Comparison of ENCODE assay signal across 17 cellular contexts in genomic region chr6:43497129-43497396, GRCh38. TPM values are rescaled to one million over a fixed set of nuclear protein-coding genes. Genes with fewer than 3 reads are reported as not detected.
DNase-seq lines count a peak whose midpoint lies in the region; ATAC-seq, FAIRE-seq and TF ChIP-seq lines count a peak whose summit lies in the region.
"Had no signal": no experiment of that assay in that cellular context is flagged by ENCODE, and none has a peak within 500 bp of the region (broad histone marks: within the 10 kb centered on the region; RNA-seq: fewer than 3 reads in every experiment).

No MANE protein-coding gene starts in this region.

- peaks cover 28% of the 10 kb centered on the region for H3K79me2 ChIP-seq in HepG2 (ENCODE audit: insufficient read depth, low read length)

- TF ChIP-seq POLR2A in HepG2 (IDR thresholded peaks at IDR 0.05; ENCODE audit: insufficient read depth in 1 of 2, low read depth in 2 of 2, low read length in 2 of 2), result no peak
- no peak for TF ChIP-seq POLR2A in right lobe of liver (IDR thresholded peaks at IDR 0.05)
- TF ChIP-seq POLR2A in prostate gland (IDR thresholded peaks at IDR 0.05), result no peak

- H3K27me3 ChIP-seq in HepG2 (ENCODE audit: control insufficient read depth in 1 of 2, insufficient read depth in 2 of 2, low read length in 2 of 2), result no peaks in the 10 kb centered on the region
- H3K27me3 ChIP-seq in right lobe of liver, result no peaks in the 10 kb centered on the region
- no peaks in the 10 kb centered on the region for H3K27me3 ChIP-seq in prostate gland (replicated peaks; ENCODE audit: insufficient read depth)
- no peaks in the 10 kb centered on the region for H3K27me3 ChIP-seq in H7 (ENCODE audit: control insufficient read depth, insufficient read depth, low read length)
- H3K27me3 ChIP-seq: Peyer's patch had no signal

- DNase-seq in HepG2 (ENCODE audit: low spot score) (no peak), right lobe of liver (no peak), epithelial cell of prostate (ENCODE audit: low read depth, low spot score) (no peak), prostate gland (ENCODE audit: low spot score) (no peak), type B pancreatic cell (ENCODE audit: extremely low spot score, unreplicated experiment) (no peak), H7 (no peak), NCI-H2171 (lab: John Stamatoyannopoulos, UW) (no peak)
- DNase-seq: KG1, NCI-H1092 treated with DMSO at 0.1 percent for 48 hours, NCI-H187, Peyer's patch, SHP77 treated with DMSO at 0.1 percent for 48 hours had no signal

- H3K27ac ChIP-seq in HepG2 (ENCODE audit: extremely low read length, insufficient read depth, low read length) (peak overlapping the region; percentile 12), right lobe of liver (no peak overlapping the region), epithelial cell of prostate (peak overlapping the region; percentile 90), prostate gland (peak overlapping the region; percentile 58 to 72)
- H3K27ac ChIP-seq: C4-2B, HL-60, Peyer's patch had no signal

- H3K27ac Mint-ChIP-seq in type B pancreatic cell, result peak overlapping the region; percentile 56

- ATAC-seq in HepG2, result no peak
- no peak for ATAC-seq in right lobe of liver
- no peak for ATAC-seq in GM18907 (IDR thresholded peaks at IDR 0.05; ENCODE audit: unreplicated experiment)

- no peaks in the 10 kb centered on the region for H3K9me3 ChIP-seq in HepG2 (ENCODE audit: low read length)
- no peaks in the 10 kb centered on the region for H3K9me3 ChIP-seq in right lobe of liver
- no peaks in the 10 kb centered on the region for H3K9me3 ChIP-seq in prostate gland
- H3K9me3 ChIP-seq: Caco-2, Peyer's patch had no signal

- TF ChIP-seq CTCF in HepG2 (CRISPR knock-in tag; IDR thresholded peaks at IDR 0.05), result no peak
- no peak for TF ChIP-seq CTCF in right lobe of liver (IDR thresholded peaks at IDR 0.05)
- no peak for TF ChIP-seq CTCF in prostate gland (IDR thresholded peaks at IDR 0.05)
- TF ChIP-seq CTCF in type B pancreatic cell (conservative IDR thresholded peaks at IDR 0.05), result no peak

- no peak overlapping the region for H3K4me3 ChIP-seq in HepG2 (replicated peaks in 1 of 3; ENCODE audit: insufficient read depth in 1 of 3, low read depth in 2 of 3, low read length in 3 of 3)
- H3K4me3 ChIP-seq in right lobe of liver, result no peak overlapping the region
- no peak overlapping the region for H3K4me3 ChIP-seq in prostate gland
- no peak overlapping the region for H3K4me3 ChIP-seq in H7 (ENCODE audit: insufficient read depth, low read depth, low read length)
- H3K4me3 ChIP-seq: Peyer's patch had no signal

- 0 out of 2 replicates have a peak overlapping the region, but pooled peaks have one; percentile 37 for H3K4me2 ChIP-seq in HepG2 (ENCODE audit: low read depth, low read length)

- no peak for FAIRE-seq in HepG2 (lab: Jason Lieb, UNC)

- CTCF ChIA-PET in HepG2 (lab: Yijun Ruan, JAX; ENCODE audit: low intra/inter-chr PET ratio, low total read pairs), result interaction anchor here (1.5 to 3.5 kb wide), 2 partner anchors 8 to 43 kb away, joined by 3 to 53 read pairs; partner anchors contain the start of gene DLK2

- peaks cover 24% of the 10 kb centered on the region for H3K4me1 Mint-ChIP-seq in type B pancreatic cell (ENCODE audit: unreplicated experiment)

- H4K20me1 ChIP-seq in HepG2 (ENCODE audit: insufficient read depth, low read length), result no peaks in the 10 kb centered on the region

- H3K36me3 Mint-ChIP-seq in type B pancreatic cell, result no peaks in the 10 kb centered on the region

- in situ Hi-C loops in HepG2 (cut with HindIII; ENCODE audit: extremely low pct_ligation_motif_present, low pct_unique_long_range_greater_than_20kb), result loop anchor here (5.0 kb wide), 1 partner anchor 235 kb away; no protein-coding TSS in a partner anchor

- TF ChIP-seq RAD21 in HepG2 (CRISPR knock-in tag; IDR thresholded peaks at IDR 0.05), result no peak

- H3K4me1 ChIP-seq in HepG2 (ENCODE audit: insufficient read depth, low read length), result peaks cover 22% of the 10 kb centered on the region
- peaks cover 0 to 23% (median 11%) of the 10 kb centered on the region in 4 donors for H3K4me1 ChIP-seq in right lobe of liver
- peaks cover 30% of the 10 kb centered on the region for H3K4me1 ChIP-seq in prostate gland (replicated peaks)

- no peak overlapping the region for H3K4me3 Mint-ChIP-seq in type B pancreatic cell

- H3K36me3 ChIP-seq in HepG2 (replicated peaks in 1 of 2; ENCODE audit: control insufficient read depth in 1 of 2, insufficient read depth in 2 of 2, low read length in 2 of 2) (peaks cover 29 to 42% of the 10 kb centered on the region in 2 experiments), right lobe of liver (peaks cover 0 to 30% (median 5%) of the 10 kb centered on the region in 4 donors), prostate gland (peaks cover 0 to under 1% of the 10 kb centered on the region in 2 donors), H7 (replicated peaks; ENCODE audit: control insufficient read depth, insufficient read depth, low read length) (peaks cover 26% of the 10 kb centered on the region)

- POLR2A ChIA-PET in HepG2 (lab: Yijun Ruan, JAX), result interaction anchor here (0.6 to 2.5 kb wide), 17 partner anchors 9 to 323 kb away, joined by 3 to 38 read pairs (median 5); partner anchors contain the start of genes ABCC10, DLK2, DNPH1 and LRRC73

- intact Hi-C loops in HepG2 (cut with micrococcal nuclease; ENCODE audit: unreplicated experiment), result loop anchor here (5.0 to 10.0 kb wide), 2 partner anchors 62 to 130 kb away; partner anchors contain the start of gene ZNF318
- intact Hi-C loops in right lobe of liver (cut with DNase I), result no loop called here
- intact Hi-C loops in prostate gland (cut with DNase I), result loop anchor here (10.0 kb wide), 1 partner anchor 232 kb away; no protein-coding TSS in a partner anchor

- H3K9me3 Mint-ChIP-seq in type B pancreatic cell, result no peaks in the 10 kb centered on the region

- BruUV-seq in HepG2 (replicated peaks; lab: Mats Ljungman, UMichigan), result no TSS peak

- 0 out of 2 replicates have a peak overlapping the region, but pooled peaks have one; percentile 12 for H3K9ac ChIP-seq in HepG2 (ENCODE audit: insufficient read depth, low read depth, low read length)

- TF ChIP-seq EP300 in HepG2 (IDR thresholded peaks at IDR 0.05; ENCODE audit: low read depth in 2 of 2, low read length in 2 of 2) (no peak), HepG2 (CRISPR knock-in tag; IDR thresholded peaks at IDR 0.05; ENCODE audit: borderline replicate concordance) (no peak)

- no peaks in the 10 kb centered on the region for H3K27me3 Mint-ChIP-seq in type B pancreatic cell

- H2AFZ ChIP-seq in HepG2 (ENCODE audit: low read length), result no peak overlapping the region

- WGBS in HepG2 (ENCODE audit: low lambda C conversion rate), result 97% methylated on average over 6 of the region's 6 CpGs
- 87% methylated on average over 4 of the region's 6 CpGs for WGBS in right lobe of liver (ENCODE audit: insufficient coverage, low coverage, low lambda C conversion rate, missing lambda C conversion rate)
- 64% methylated on average over 6 of the region's 6 CpGs for WGBS in prostate gland

RNA-seq across cellular contexts. Expression of gene LRRC73, which starts 13.1 kb away (rescaled TPM):
- total RNA-seq in HepG2 (2016; rRNA removed; fragmentation: Illumina TruSeq; extraction: Trizol) (0.11 and 0.17 TPM in 2 replicates), right lobe of liver (under 1 TPM in 5 of 6 experiments, not detected in 1; 0.12 to 0.43 (median 0.26) TPM), prostate gland (1 to 10 TPM in 1 of 2 donors, under 1 TPM in 1; 0.68 to 4.0 TPM), type B pancreatic cell (ENCODE audit: low replicate concordance) (1.5 and 2.9 TPM in 2 replicates)
- 0.20 TPM in 1 of 2 replicates, not detected in the other for total RNA-seq in HepG2 (2016; cell fraction: cytosol; rRNA removed; fragmentation: Illumina TruSeq; extraction: Trizol; ENCODE audit: low read depth)
- total RNA-seq in HepG2 (2016; cell fraction: insoluble cytoplasmic fraction; rRNA removed; fragmentation: Illumina TruSeq; extraction: Trizol), result 0.16 and 0.22 TPM in 2 replicates
- total RNA-seq in HepG2 (2016; cell fraction: membrane; rRNA removed; fragmentation: Illumina TruSeq; extraction: Trizol), result 0.25 and 0.45 TPM in 2 replicates
- 0.28 TPM in 1 of 2 replicates, not detected in the other for total RNA-seq in HepG2 (2016; cell fraction: nucleus; rRNA removed; fragmentation: Illumina TruSeq; extraction: Trizol)
- polyA plus RNA-seq in HepG2 (2011; rRNA removed), result 0.08 and 0.12 TPM in 2 replicates
- 0.05 and 0.11 TPM in 2 replicates for polyA plus RNA-seq in HepG2 (2011; cell fraction: cytosol; rRNA removed)
- 0.28 and 0.39 TPM in 2 replicates for polyA plus RNA-seq in HepG2 (2011; cell fraction: nucleus; rRNA removed)
- polyA plus RNA-seq in HepG2 (2012), result 0.12 and 0.17 TPM in 2 replicates
- 0.10 and 0.14 TPM in 2 replicates for polyA plus RNA-seq in HepG2 (2016; cell fraction: cytosol; fragmentation: Illumina TruSeq; extraction: Trizol; ENCODE audit: low read depth)
- polyA plus RNA-seq in HepG2 (2016; cell fraction: insoluble cytoplasmic fraction; fragmentation: Illumina TruSeq; extraction: Trizol; ENCODE audit: low read depth), result 0.19 and 0.41 TPM in 2 replicates
- 0.17 and 0.19 TPM in 2 replicates for polyA plus RNA-seq in HepG2 (2016; cell fraction: membrane; fragmentation: Illumina TruSeq; extraction: Trizol; ENCODE audit: low read depth)
- polyA plus RNA-seq in HepG2 (2016; cell fraction: nucleus; fragmentation: Illumina TruSeq; extraction: Trizol; ENCODE audit: insufficient read depth, low read depth), result not detected in 2 replicates
- 0.06 and 0.09 TPM in 2 replicates for polyA minus RNA-seq in HepG2 (2011; rRNA and poly(A)+ RNA removed; ENCODE audit: low replicate concordance)
- polyA minus RNA-seq in HepG2 (2011; cell fraction: cytosol; rRNA and poly(A)+ RNA removed), result not detected in 2 replicates
- 0.50 and 0.77 TPM in 2 replicates for polyA minus RNA-seq in HepG2 (2011; cell fraction: nucleus; rRNA and poly(A)+ RNA removed)
- 0.26 TPM in 1 of 2 replicates, not detected in the other for total RNA-seq in H7 (2014; rRNA removed; shearing (Covaris generic))

RNA-seq across cellular contexts. Expression of gene YIPF3, which starts 19.7 kb away (rescaled TPM):
- total RNA-seq in HepG2 (2016; rRNA removed; fragmentation: Illumina TruSeq; extraction: Trizol) (51.2 and 107 TPM in 2 replicates), right lobe of liver (10 to 100 TPM; 58.9 to 70.0 (median 62.7) TPM), prostate gland (100 to 1,000 TPM; 162 to 180 TPM), type B pancreatic cell (ENCODE audit: low replicate concordance) (122 and 135 TPM in 2 replicates)
- total RNA-seq in HepG2 (2016; cell fraction: cytosol; rRNA removed; fragmentation: Illumina TruSeq; extraction: Trizol; ENCODE audit: low read depth), result 19.3 and 20.8 TPM in 2 replicates
- 52.6 and 108 TPM in 2 replicates for total RNA-seq in HepG2 (2016; cell fraction: insoluble cytoplasmic fraction; rRNA removed; fragmentation: Illumina TruSeq; extraction: Trizol)
- 31.6 and 33.9 TPM in 2 replicates for total RNA-seq in HepG2 (2016; cell fraction: membrane; rRNA removed; fragmentation: Illumina TruSeq; extraction: Trizol)
- total RNA-seq in HepG2 (2016; cell fraction: nucleus; rRNA removed; fragmentation: Illumina TruSeq; extraction: Trizol), result 73.3 and 83.7 TPM in 2 replicates
- 206 and 248 TPM in 2 replicates for polyA plus RNA-seq in HepG2 (2011; rRNA removed)
- 157 and 165 TPM in 2 replicates for polyA plus RNA-seq in HepG2 (2011; cell fraction: cytosol; rRNA removed)
- 258 and 264 TPM in 2 replicates for polyA plus RNA-seq in HepG2 (2011; cell fraction: nucleus; rRNA removed)
- polyA plus RNA-seq in HepG2 (2012), result 74.4 and 84.6 TPM in 2 replicates
- polyA plus RNA-seq in HepG2 (2016; cell fraction: cytosol; fragmentation: Illumina TruSeq; extraction: Trizol; ENCODE audit: low read depth), result 20.5 and 25.2 TPM in 2 replicates
- 66.6 and 70.3 TPM in 2 replicates for polyA plus RNA-seq in HepG2 (2016; cell fraction: insoluble cytoplasmic fraction; fragmentation: Illumina TruSeq; extraction: Trizol; ENCODE audit: low read depth)
- 36.5 and 37.7 TPM in 2 replicates for polyA plus RNA-seq in HepG2 (2016; cell fraction: membrane; fragmentation: Illumina TruSeq; extraction: Trizol; ENCODE audit: low read depth)
- polyA plus RNA-seq in HepG2 (2016; cell fraction: nucleus; fragmentation: Illumina TruSeq; extraction: Trizol; ENCODE audit: insufficient read depth, low read depth), result 171 and 181 TPM in 2 replicates
- polyA minus RNA-seq in HepG2 (2011; rRNA and poly(A)+ RNA removed; ENCODE audit: low replicate concordance), result 223 and 558 TPM in 2 replicates
- 65.6 and 67.3 TPM in 2 replicates for polyA minus RNA-seq in HepG2 (2011; cell fraction: cytosol; rRNA and poly(A)+ RNA removed)
- 65.1 and 74.2 TPM in 2 replicates for polyA minus RNA-seq in HepG2 (2011; cell fraction: nucleus; rRNA and poly(A)+ RNA removed)
- total RNA-seq in H7 (2014; rRNA removed; shearing (Covaris generic)), result 92.9 and 102 TPM in 2 replicates

RNA-seq across cellular contexts. Expression of gene TJAP1, which starts 19.7 kb away (rescaled TPM):
- 10.2 and 15.7 TPM in 2 replicates for total RNA-seq in HepG2 (2016; rRNA removed; fragmentation: Illumina TruSeq; extraction: Trizol)
- 6.4 and 7.2 TPM in 2 replicates for total RNA-seq in HepG2 (2016; cell fraction: cytosol; rRNA removed; fragmentation: Illumina TruSeq; extraction: Trizol; ENCODE audit: low read depth)
- 12.5 and 16.8 TPM in 2 replicates for total RNA-seq in HepG2 (2016; cell fraction: insoluble cytoplasmic fraction; rRNA removed; fragmentation: Illumina TruSeq; extraction: Trizol)
- 7.9 and 8.5 TPM in 2 replicates for total RNA-seq in HepG2 (2016; cell fraction: membrane; rRNA removed; fragmentation: Illumina TruSeq; extraction: Trizol)
- 22.6 and 23.5 TPM in 2 replicates for total RNA-seq in HepG2 (2016; cell fraction: nucleus; rRNA removed; fragmentation: Illumina TruSeq; extraction: Trizol)
- polyA plus RNA-seq in HepG2 (2011; rRNA removed), result 41.6 and 48.3 TPM in 2 replicates
- 19.2 and 22.0 TPM in 2 replicates for polyA plus RNA-seq in HepG2 (2011; cell fraction: cytosol; rRNA removed)
- polyA plus RNA-seq in HepG2 (2011; cell fraction: nucleus; rRNA removed), result 220 TPM in 2 replicates
- 27.3 and 28.6 TPM in 2 replicates for polyA plus RNA-seq in HepG2 (2012)
- 2.1 and 2.3 TPM in 2 replicates for polyA plus RNA-seq in HepG2 (2016; cell fraction: cytosol; fragmentation: Illumina TruSeq; extraction: Trizol; ENCODE audit: low read depth)
- polyA plus RNA-seq in HepG2 (2016; cell fraction: insoluble cytoplasmic fraction; fragmentation: Illumina TruSeq; extraction: Trizol; ENCODE audit: low read depth), result 13.6 and 18.5 TPM in 2 replicates
- 6.4 and 6.8 TPM in 2 replicates for polyA plus RNA-seq in HepG2 (2016; cell fraction: membrane; fragmentation: Illumina TruSeq; extraction: Trizol; ENCODE audit: low read depth)
- polyA plus RNA-seq in HepG2 (2016; cell fraction: nucleus; fragmentation: Illumina TruSeq; extraction: Trizol; ENCODE audit: insufficient read depth, low read depth), result 89.6 and 90.5 TPM in 2 replicates
- 17.3 and 27.1 TPM in 2 replicates for polyA minus RNA-seq in HepG2 (2011; rRNA and poly(A)+ RNA removed; ENCODE audit: low replicate concordance)
- polyA minus RNA-seq in HepG2 (2011; cell fraction: cytosol; rRNA and poly(A)+ RNA removed), result 9.3 and 9.7 TPM in 2 replicates
- polyA minus RNA-seq in HepG2 (2011; cell fraction: nucleus; rRNA and poly(A)+ RNA removed), result 38.8 and 46.0 TPM in 2 replicates
- total RNA-seq in right lobe of liver, result 10 to 100 TPM in 5 of 6 experiments, 1 to 10 TPM in 1; 9.2 to 16.0 (median 12.9) TPM
- total RNA-seq in prostate gland, result 10 to 100 TPM; 29.1 to 51.6 TPM
- total RNA-seq in type B pancreatic cell (ENCODE audit: low replicate concordance), result 34.7 and 44.5 TPM in 2 replicates
- 25.3 and 25.5 TPM in 2 replicates for total RNA-seq in H7 (2014; rRNA removed; shearing (Covaris generic))

RNA-seq across cellular contexts. Expression of gene POLR1C, which starts 19.8 kb away (rescaled TPM):
- total RNA-seq in HepG2 (2016; rRNA removed; fragmentation: Illumina TruSeq; extraction: Trizol) (72.2 and 75.6 TPM in 2 replicates), right lobe of liver (10 to 100 TPM; 12.2 to 17.7 (median 14.1) TPM), prostate gland (10 to 100 TPM; 24.4 to 37.2 TPM), type B pancreatic cell (ENCODE audit: low replicate concordance) (57.4 and 60.8 TPM in 2 replicates)
- 19.4 and 24.1 TPM in 2 replicates for total RNA-seq in HepG2 (2016; cell fraction: cytosol; rRNA removed; fragmentation: Illumina TruSeq; extraction: Trizol; ENCODE audit: low read depth)
- 70.2 and 74.8 TPM in 2 replicates for total RNA-seq in HepG2 (2016; cell fraction: insoluble cytoplasmic fraction; rRNA removed; fragmentation: Illumina TruSeq; extraction: Trizol)
- 23.7 and 25.3 TPM in 2 replicates for total RNA-seq in HepG2 (2016; cell fraction: membrane; rRNA removed; fragmentation: Illumina TruSeq; extraction: Trizol)
- total RNA-seq in HepG2 (2016; cell fraction: nucleus; rRNA removed; fragmentation: Illumina TruSeq; extraction: Trizol), result 59.4 and 67.1 TPM in 2 replicates
- 55.2 and 62.6 TPM in 2 replicates for polyA plus RNA-seq in HepG2 (2011; rRNA removed)
- polyA plus RNA-seq in HepG2 (2011; cell fraction: cytosol; rRNA removed), result 38.9 and 45.7 TPM in 2 replicates
- polyA plus RNA-seq in HepG2 (2011; cell fraction: nucleus; rRNA removed), result 96.3 and 102 TPM in 2 replicates
- 50.7 and 62.3 TPM in 2 replicates for polyA plus RNA-seq in HepG2 (2012)
- polyA plus RNA-seq in HepG2 (2016; cell fraction: cytosol; fragmentation: Illumina TruSeq; extraction: Trizol; ENCODE audit: low read depth), result 7.2 and 7.7 TPM in 2 replicates
- polyA plus RNA-seq in HepG2 (2016; cell fraction: insoluble cytoplasmic fraction; fragmentation: Illumina TruSeq; extraction: Trizol; ENCODE audit: low read depth), result 58.7 and 61.6 TPM in 2 replicates
- polyA plus RNA-seq in HepG2 (2016; cell fraction: membrane; fragmentation: Illumina TruSeq; extraction: Trizol; ENCODE audit: low read depth), result 9.7 and 11.7 TPM in 2 replicates
- polyA plus RNA-seq in HepG2 (2016; cell fraction: nucleus; fragmentation: Illumina TruSeq; extraction: Trizol; ENCODE audit: insufficient read depth, low read depth), result 97.9 and 104 TPM in 2 replicates
- polyA minus RNA-seq in HepG2 (2011; rRNA and poly(A)+ RNA removed; ENCODE audit: low replicate concordance), result 40.9 and 99.4 TPM in 2 replicates
- polyA minus RNA-seq in HepG2 (2011; cell fraction: cytosol; rRNA and poly(A)+ RNA removed), result 17.0 and 20.2 TPM in 2 replicates
- 41.5 and 42.6 TPM in 2 replicates for polyA minus RNA-seq in HepG2 (2011; cell fraction: nucleus; rRNA and poly(A)+ RNA removed)
- total RNA-seq in H7 (2014; rRNA removed; shearing (Covaris generic)), result 40.3 and 40.8 TPM in 2 replicates

RNA-seq across cellular contexts. Expression of gene DLK2, which starts 41.7 kb away (rescaled TPM):
- total RNA-seq in HepG2 (2016; rRNA removed; fragmentation: Illumina TruSeq; extraction: Trizol) (0.74 and 1.2 TPM in 2 replicates), right lobe of liver (under 1 TPM in 1 of 6 experiments, not detected in 5; 0.13 TPM), prostate gland (10 to 100 TPM; 13.5 to 46.1 TPM), type B pancreatic cell (ENCODE audit: low replicate concordance) (3.3 and 3.4 TPM in 2 replicates)
- total RNA-seq in HepG2 (2016; cell fraction: cytosol; rRNA removed; fragmentation: Illumina TruSeq; extraction: Trizol; ENCODE audit: low read depth), result 0.62 and 0.81 TPM in 2 replicates
- 1.1 and 1.4 TPM in 2 replicates for total RNA-seq in HepG2 (2016; cell fraction: insoluble cytoplasmic fraction; rRNA removed; fragmentation: Illumina TruSeq; extraction: Trizol)
- total RNA-seq in HepG2 (2016; cell fraction: membrane; rRNA removed; fragmentation: Illumina TruSeq; extraction: Trizol), result 0.71 and 1.7 TPM in 2 replicates
- total RNA-seq in HepG2 (2016; cell fraction: nucleus; rRNA removed; fragmentation: Illumina TruSeq; extraction: Trizol), result 0.81 TPM in 2 replicates
- polyA plus RNA-seq in HepG2 (2011; rRNA removed), result 3.8 and 5.9 TPM in 2 replicates
- 5.4 and 6.3 TPM in 2 replicates for polyA plus RNA-seq in HepG2 (2011; cell fraction: cytosol; rRNA removed)
- polyA plus RNA-seq in HepG2 (2011; cell fraction: nucleus; rRNA removed), result 5.7 and 8.0 TPM in 2 replicates
- polyA plus RNA-seq in HepG2 (2012), result 3.9 and 4.0 TPM in 2 replicates
- 1.2 TPM in 2 replicates for polyA plus RNA-seq in HepG2 (2016; cell fraction: cytosol; fragmentation: Illumina TruSeq; extraction: Trizol; ENCODE audit: low read depth)
- 0.61 and 0.65 TPM in 2 replicates for polyA plus RNA-seq in HepG2 (2016; cell fraction: insoluble cytoplasmic fraction; fragmentation: Illumina TruSeq; extraction: Trizol; ENCODE audit: low read depth)
- 1.1 and 2.0 TPM in 2 replicates for polyA plus RNA-seq in HepG2 (2016; cell fraction: membrane; fragmentation: Illumina TruSeq; extraction: Trizol; ENCODE audit: low read depth)
- 1.5 and 2.0 TPM in 2 replicates for polyA plus RNA-seq in HepG2 (2016; cell fraction: nucleus; fragmentation: Illumina TruSeq; extraction: Trizol; ENCODE audit: insufficient read depth, low read depth)
- polyA minus RNA-seq in HepG2 (2011; rRNA and poly(A)+ RNA removed; ENCODE audit: low replicate concordance), result 2.9 and 10.0 TPM in 2 replicates
- 2.9 and 3.3 TPM in 2 replicates for polyA minus RNA-seq in HepG2 (2011; cell fraction: cytosol; rRNA and poly(A)+ RNA removed)
- polyA minus RNA-seq in HepG2 (2011; cell fraction: nucleus; rRNA and poly(A)+ RNA removed), result 1.7 TPM in 2 replicates
- total RNA-seq in H7 (2014; rRNA removed; shearing (Covaris generic)), result 0.33 and 0.42 TPM in 2 replicates
- total RNA-seq: NCI-H460, Peyer's patch had no signal

Comparison
In these comparisons a context has a peak if more than half of its experiments do, and no peak if none do; other contexts are left out.
1. H3K27ac ChIP-seq: peak in HepG2 (single experiment), epithelial cell of prostate (single experiment) and prostate gland (2 of 2); none in right lobe of liver (0 of 3).
2. intact Hi-C loops: an anchor here in HepG2 (5.0 to 10.0 kb wide) and prostate gland (10.0 kb wide); none called in right lobe of liver.